In the genomic region with DNA sequence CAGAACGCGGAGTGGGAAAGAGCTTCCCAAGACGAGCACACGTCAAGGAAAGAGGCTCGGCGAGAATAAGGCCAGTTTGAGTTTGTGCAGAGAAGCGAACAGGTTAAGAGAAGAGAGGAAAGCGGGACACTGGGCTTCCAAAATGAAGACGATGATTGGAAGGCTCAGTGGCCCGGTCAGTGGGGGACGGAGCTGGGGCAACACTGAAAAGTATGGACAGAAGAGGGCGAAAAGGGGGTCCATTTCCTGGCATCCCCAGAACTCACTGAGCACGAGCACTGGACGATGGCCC, we compare ENCODE assay signal across 1 cellular context.
TF ChIP-seq lines count a peak whose summit lies in the region.

No MANE protein-coding gene starts in this region.

TF ChIP-seq in HepG2, 621 proteins besides CTCF, POLR2A, EP300 and RAD21:
- TF ChIP-seq FOSL2 (CRISPR knock-in tag; IDR thresholded peaks at IDR 0.05) (peak; percentile 6; the same call in 1 of the 2 replicates), ZNF446 (CRISPR knock-in tag; IDR thresholded peaks at IDR 0.05) (peak; percentile 69; the same call in 1 of the 2 replicates), ZNF674 (CRISPR knock-in tag; IDR thresholded peaks at IDR 0.05; ENCODE audit: low read depth) (0 out of 2 replicates have a peak, but pooled peaks have one; percentile 50), ZKSCAN5 (CRISPR knock-in tag; IDR thresholded peaks at IDR 0.05) (no peak), TBL1XR1 (IDR thresholded peaks at IDR 0.05; ENCODE audit: borderline replicate concordance, low read length, partially characterized antibody) (no peak), GZF1 (CRISPR knock-in tag; IDR thresholded peaks at IDR 0.05) (peak; percentile 23; the same call in 1 of the 2 replicates), ZFP82 (CRISPR knock-in tag; IDR thresholded peaks at IDR 0.05; ENCODE audit: borderline replicate concordance) (peak; percentile 60; the same call in 1 of the 2 replicates), ZNF253 (CRISPR knock-in tag; IDR thresholded peaks at IDR 0.05; ENCODE audit: borderline replicate concordance) (peak; percentile 40; the same call in 1 of the 2 replicates), ZBTB8A (CRISPR knock-in tag; IDR thresholded peaks at IDR 0.05; ENCODE audit: borderline replicate concordance, low read depth) (peak; percentile 53; the same call in 1 of the 2 replicates), AGO2 (optimal IDR thresholded peaks at IDR 0.05; ENCODE audit: low read depth, low read length) (peak; percentile 49), ZNF451 (CRISPR knock-in tag; IDR thresholded peaks at IDR 0.05) (no peak), ZSCAN31 (CRISPR knock-in tag; IDR thresholded peaks at IDR 0.05; ENCODE audit: low read depth) (0 out of 2 replicates have a peak, but pooled peaks have one; percentile 50), ZNF660 (CRISPR knock-in tag; IDR thresholded peaks at IDR 0.05; ENCODE audit: borderline replicate concordance, low read depth) (0 out of 2 replicates have a peak, but pooled peaks have one; percentile 33), ZNF225 (CRISPR knock-in tag; IDR thresholded peaks at IDR 0.05) (0 out of 2 replicates have a peak, but pooled peaks have one; percentile 44), ZNF589 (CRISPR knock-in tag; conservative IDR thresholded peaks at IDR 0.05) (no peak; the same call in 1 of the 2 replicates), ZFP90 (CRISPR knock-in tag; IDR thresholded peaks at IDR 0.05; ENCODE audit: borderline replicate concordance) (0 out of 2 replicates have a peak, but pooled peaks have one; percentile 10), ZNF570 (CRISPR knock-in tag; IDR thresholded peaks at IDR 0.05; ENCODE audit: borderline replicate concordance) (0 out of 2 replicates have a peak, but pooled peaks have one; percentile 6), SRY (CRISPR knock-in tag; IDR thresholded peaks at IDR 0.05) (0 out of 2 replicates have a peak, but pooled peaks have one; percentile 0), MAZ (IDR thresholded peaks at IDR 0.05; ENCODE audit: borderline replicate concordance, low read depth, low read length) (0 out of 2 replicates have a peak, but pooled peaks have one; percentile 1), MAZ (CRISPR knock-in tag; IDR thresholded peaks at IDR 0.05; ENCODE audit: low read depth) (no peak)
- TF ChIP-seq, protein P1, sequence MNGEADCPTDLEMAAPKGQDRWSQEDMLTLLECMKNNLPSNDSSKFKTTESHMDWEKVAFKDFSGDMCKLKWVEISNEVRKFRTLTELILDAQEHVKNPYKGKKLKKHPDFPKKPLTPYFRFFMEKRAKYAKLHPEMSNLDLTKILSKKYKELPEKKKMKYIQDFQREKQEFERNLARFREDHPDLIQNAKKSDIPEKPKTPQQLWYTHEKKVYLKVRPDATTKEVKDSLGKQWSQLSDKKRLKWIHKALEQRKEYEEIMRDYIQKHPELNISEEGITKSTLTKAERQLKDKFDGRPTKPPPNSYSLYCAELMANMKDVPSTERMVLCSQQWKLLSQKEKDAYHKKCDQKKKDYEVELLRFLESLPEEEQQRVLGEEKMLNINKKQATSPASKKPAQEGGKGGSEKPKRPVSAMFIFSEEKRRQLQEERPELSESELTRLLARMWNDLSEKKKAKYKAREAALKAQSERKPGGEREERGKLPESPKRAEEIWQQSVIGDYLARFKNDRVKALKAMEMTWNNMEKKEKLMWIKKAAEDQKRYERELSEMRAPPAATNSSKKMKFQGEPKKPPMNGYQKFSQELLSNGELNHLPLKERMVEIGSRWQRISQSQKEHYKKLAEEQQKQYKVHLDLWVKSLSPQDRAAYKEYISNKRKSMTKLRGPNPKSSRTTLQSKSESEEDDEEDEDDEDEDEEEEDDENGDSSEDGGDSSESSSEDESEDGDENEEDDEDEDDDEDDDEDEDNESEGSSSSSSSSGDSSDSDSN (CRISPR knock-in tag; IDR thresholded peaks at IDR 0.05), result 0 out of 2 replicates have a peak, but pooled peaks have one; percentile 32
- TF ChIP-seq, protein P2, sequence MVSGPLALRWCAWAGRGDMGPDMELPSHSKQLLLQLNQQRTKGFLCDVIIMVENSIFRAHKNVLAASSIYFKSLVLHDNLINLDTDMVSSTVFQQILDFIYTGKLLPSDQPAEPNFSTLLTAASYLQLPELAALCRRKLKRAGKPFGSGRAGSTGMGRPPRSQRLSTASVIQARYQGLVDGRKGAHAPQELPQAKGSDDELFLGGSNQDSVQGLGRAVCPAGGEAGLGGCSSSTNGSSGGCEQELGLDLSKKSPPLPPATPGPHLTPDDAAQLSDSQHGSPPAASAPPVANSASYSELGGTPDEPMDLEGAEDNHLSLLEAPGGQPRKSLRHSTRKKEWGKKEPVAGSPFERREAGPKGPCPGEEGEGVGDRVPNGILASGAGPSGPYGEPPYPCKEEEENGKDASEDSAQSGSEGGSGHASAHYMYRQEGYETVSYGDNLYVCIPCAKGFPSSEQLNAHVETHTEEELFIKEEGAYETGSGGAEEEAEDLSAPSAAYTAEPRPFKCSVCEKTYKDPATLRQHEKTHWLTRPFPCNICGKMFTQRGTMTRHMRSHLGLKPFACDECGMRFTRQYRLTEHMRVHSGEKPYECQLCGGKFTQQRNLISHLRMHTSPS (CRISPR knock-in tag; IDR thresholded peaks at IDR 0.05; ENCODE audit: low read depth), result no peak
- TF ChIP-seq, protein P3, sequence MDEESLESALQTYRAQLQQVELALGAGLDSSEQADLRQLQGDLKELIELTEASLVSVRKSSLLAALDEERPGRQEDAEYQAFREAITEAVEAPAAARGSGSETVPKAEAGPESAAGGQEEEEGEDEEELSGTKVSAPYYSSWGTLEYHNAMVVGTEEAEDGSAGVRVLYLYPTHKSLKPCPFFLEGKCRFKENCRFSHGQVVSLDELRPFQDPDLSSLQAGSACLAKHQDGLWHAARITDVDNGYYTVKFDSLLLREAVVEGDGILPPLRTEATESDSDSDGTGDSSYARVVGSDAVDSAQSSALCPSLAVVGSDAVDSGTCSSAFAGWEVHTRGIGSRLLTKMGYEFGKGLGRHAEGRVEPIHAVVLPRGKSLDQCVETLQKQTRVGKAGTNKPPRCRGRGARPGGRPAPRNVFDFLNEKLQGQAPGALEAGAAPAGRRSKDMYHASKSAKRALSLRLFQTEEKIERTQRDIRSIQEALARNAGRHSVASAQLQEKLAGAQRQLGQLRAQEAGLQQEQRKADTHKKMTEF (CRISPR knock-in tag; IDR thresholded peaks at IDR 0.05), result no peak
- TF ChIP-seq, protein P4, sequence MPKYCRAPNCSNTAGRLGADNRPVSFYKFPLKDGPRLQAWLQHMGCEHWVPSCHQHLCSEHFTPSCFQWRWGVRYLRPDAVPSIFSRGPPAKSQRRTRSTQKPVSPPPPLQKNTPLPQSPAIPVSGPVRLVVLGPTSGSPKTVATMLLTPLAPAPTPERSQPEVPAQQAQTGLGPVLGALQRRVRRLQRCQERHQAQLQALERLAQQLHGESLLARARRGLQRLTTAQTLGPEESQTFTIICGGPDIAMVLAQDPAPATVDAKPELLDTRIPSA (CRISPR knock-in tag; IDR thresholded peaks at IDR 0.05; ENCODE audit: borderline replicate concordance), result peak; percentile 62; the same call in 1 of the 2 replicates
- TF ChIP-seq, protein P5, sequence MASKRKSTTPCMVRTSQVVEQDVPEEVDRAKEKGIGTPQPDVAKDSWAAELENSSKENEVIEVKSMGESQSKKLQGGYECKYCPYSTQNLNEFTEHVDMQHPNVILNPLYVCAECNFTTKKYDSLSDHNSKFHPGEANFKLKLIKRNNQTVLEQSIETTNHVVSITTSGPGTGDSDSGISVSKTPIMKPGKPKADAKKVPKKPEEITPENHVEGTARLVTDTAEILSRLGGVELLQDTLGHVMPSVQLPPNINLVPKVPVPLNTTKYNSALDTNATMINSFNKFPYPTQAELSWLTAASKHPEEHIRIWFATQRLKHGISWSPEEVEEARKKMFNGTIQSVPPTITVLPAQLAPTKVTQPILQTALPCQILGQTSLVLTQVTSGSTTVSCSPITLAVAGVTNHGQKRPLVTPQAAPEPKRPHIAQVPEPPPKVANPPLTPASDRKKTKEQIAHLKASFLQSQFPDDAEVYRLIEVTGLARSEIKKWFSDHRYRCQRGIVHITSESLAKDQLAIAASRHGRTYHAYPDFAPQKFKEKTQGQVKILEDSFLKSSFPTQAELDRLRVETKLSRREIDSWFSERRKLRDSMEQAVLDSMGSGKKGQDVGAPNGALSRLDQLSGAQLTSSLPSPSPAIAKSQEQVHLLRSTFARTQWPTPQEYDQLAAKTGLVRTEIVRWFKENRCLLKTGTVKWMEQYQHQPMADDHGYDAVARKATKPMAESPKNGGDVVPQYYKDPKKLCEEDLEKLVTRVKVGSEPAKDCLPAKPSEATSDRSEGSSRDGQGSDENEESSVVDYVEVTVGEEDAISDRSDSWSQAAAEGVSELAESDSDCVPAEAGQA (IDR thresholded peaks at IDR 0.05; ENCODE audit: low read depth), result 0 out of 2 replicates have a peak, but pooled peaks have one; percentile 31
- TF ChIP-seq, protein P5 (CRISPR knock-in tag; IDR thresholded peaks at IDR 0.05; ENCODE audit: borderline replicate concordance), result no peak
